In genomic region chr11:72943664-72944063, GRCh38 we compare ENCODE assay signal across 28 cellular contexts.
"Had no signal": no experiment of that assay in that cellular context is flagged by ENCODE, and none has a peak within 500 bp of the region (broad histone marks: within the 10 kb centered on the region; RNA-seq: fewer than 3 reads in every experiment).

No MANE protein-coding gene starts in this region.

- H3K36me3 Mint-ChIP-seq: natural killer cell had no signal

- H3K4me1 Mint-ChIP-seq: natural killer cell had no signal

- H3K27ac ChIP-seq: neural progenitor cell, ovary, parathyroid adenoma, prostate gland, right atrium auricular region, right lobe of liver, sigmoid colon, stomach, thoracic aorta, thyroid gland, tibial nerve, upper lobe of left lung, vagina had no signal

- H3K4me3 ChIP-seq: neural progenitor cell, ovary, prostate gland, right atrium auricular region, right lobe of liver, sigmoid colon, stomach, thoracic aorta, thyroid gland, tibial nerve, upper lobe of left lung, vagina had no signal

- H3K27me3 Mint-ChIP-seq: naive thymus-derived CD4-positive, alpha-beta T cell; stimulated activated naive B cell treated with anti-CD40 and anti-IgM and Interleukin-4, amounts not matched to agents 10 μg/mL and 1 μg/mL and 100 μg/mL, for 72 hours; stimulated activated naive CD8-positive, alpha-beta T cell treated with anti-CD3 and anti-CD28 coated beads, Interleukin-15, Interleukin-2, amounts not matched to agents 100 ng/mL and 50 ng/mL, for 24 hours had no signal

- ATAC-seq: naive thymus-derived CD4-positive, alpha-beta T cell; natural killer cell; right lobe of liver; stimulated activated naive B cell treated with anti-CD40 and anti-IgM and Interleukin-4, amounts not matched to agents 10 μg/mL and 1 μg/mL and 100 μg/mL, for 72 hours had no signal

- H3K4me3 Mint-ChIP-seq: naive thymus-derived CD4-positive, alpha-beta T cell; natural killer cell; nephron; neural progenitor cell; stimulated activated naive B cell treated with anti-CD40 and anti-IgM and Interleukin-4, amounts not matched to agents 10 μg/mL and 1 μg/mL and 100 μg/mL, for 72 hours; stimulated activated naive CD8-positive, alpha-beta T cell treated with anti-CD3 and anti-CD28 coated beads, Interleukin-15, Interleukin-2, amounts not matched to agents 100 ng/mL and 50 ng/mL, for 24 hours had no signal

- H3K9me3 Mint-ChIP-seq: naive thymus-derived CD4-positive, alpha-beta T cell; natural killer cell; nephron; stimulated activated naive B cell treated with anti-CD40 and anti-IgM and Interleukin-4, amounts not matched to agents 10 μg/mL and 1 μg/mL and 100 μg/mL, for 72 hours; stimulated activated naive CD8-positive, alpha-beta T cell treated with anti-CD3 and anti-CD28 coated beads, Interleukin-15, Interleukin-2, amounts not matched to agents 100 ng/mL and 50 ng/mL, for 24 hours had no signal

- H3K27ac Mint-ChIP-seq: naive thymus-derived CD4-positive, alpha-beta T cell; natural killer cell; nephron; neural progenitor cell; stimulated activated naive CD8-positive, alpha-beta T cell treated with anti-CD3 and anti-CD28 coated beads, Interleukin-15, Interleukin-2, amounts not matched to agents 100 ng/mL and 50 ng/mL, for 24 hours had no signal

- DNase-seq: naive thymus-derived CD4-positive, alpha-beta T cell; natural killer cell; occipital lobe; ovary; retina; right lobe of liver; sigmoid colon; small intestine; stimulated activated CD4-positive, alpha-beta T cell treated with anti-CD3 and anti-CD28 coated beads, Interleukin-12 subunit alpha, Interleukin-12 subunit beta, amount 100 ng/mL, for 4 hours; stimulated activated CD4-positive, alpha-beta T cell treated with anti-CD3 and anti-CD28 coated beads, Interleukin-1b, Interleukin-23, amount 100 ng/mL, for 48 hours; stimulated activated CD4-positive, alpha-beta T cell treated with anti-CD3 and anti-CD28 coated beads, Interleukin-4, amount 100 ng/mL, for 1 hour; stimulated activated CD4-positive, alpha-beta T cell treated with anti-CD3 and anti-CD28 coated beads, Interleukin-4, amount 100 ng/mL, for 4 hours; stimulated activated CD8-positive, alpha-beta memory T cell treated with anti-CD3 and anti-CD28 coated beads, Interleukin-4, amount 100 ng/mL, for 48 hours; stimulated activated naive B cell treated with anti-CD40 and anti-IgM and Interleukin-4, amounts not matched to agents 10 μg/mL and 1 μg/mL and 100 μg/mL, for 72 hours; stimulated activated naive CD4-positive, alpha-beta T cell treated with Interleukin-2 at 50 U/mL for 16 hours; stomach; thyroid gland; trophoblast cell; upper lobe of left lung had no signal
